In genomic region chr17:12231027-12231682, GRCh38 we compare ENCODE assay signal across 21 cellular contexts.
DNase-seq lines count a peak whose midpoint lies in the region; ATAC-seq and TF ChIP-seq lines count a peak whose summit lies in the region.
"Had no signal": no experiment of that assay in that cellular context is flagged by ENCODE, and none has a peak within 500 bp of the region (broad histone marks: within the 10 kb centered on the region; RNA-seq: fewer than 3 reads in every experiment).

No MANE protein-coding gene starts in this region.

- 73 to 80% methylated on average over 1 to 3 of the region's 3 CpGs for WGBS in transverse colon (ENCODE audit: low coverage in 1 of 2), 2 donors

- TF ChIP-seq POLR2A in transverse colon (IDR thresholded peaks at IDR 0.05): no peak

- H3K36me3 ChIP-seq in brain microvascular endothelial cell (replicated peaks) (no peaks in the 10 kb centered on the region), transverse colon (no peaks in the 10 kb centered on the region)
- H3K36me3 ChIP-seq in CD8-positive, alpha-beta T cell (ENCODE audit: insufficient read depth, low read length): no peaks in the 10 kb centered on the region
- H3K36me3 ChIP-seq: BLaER1, heart left ventricle, suprapubic skin had no signal

- peaks cover 0 to 7% (median 1%) of the 10 kb centered on the region in 4 donors for H3K4me1 ChIP-seq in transverse colon
- H3K4me1 ChIP-seq in CD8-positive, alpha-beta T cell (ENCODE audit: insufficient read depth, low read length): no peaks in the 10 kb centered on the region
- H3K4me1 ChIP-seq: suprapubic skin had no signal

- DNase-seq in HFFc6 (peak; percentile 41), brain microvascular endothelial cell (peak; percentile 14), islet precursor cell (peak; percentile 71), transverse colon (no peak), T-helper 17 cell (no peak)
- no peak for DNase-seq in CD8-positive, alpha-beta T cell
- DNase-seq: activated CD4-positive, alpha-beta T cell treated with anti-CD3 and anti-CD28 coated beads for 48 hours; GOT3; heart left ventricle; KG1; mucosa of descending colon; NCI-H1436; NCI-H2171 treated with DMSO at 0.1 percent for 48 hours; stimulated activated CD4-positive, alpha-beta T cell treated with anti-CD3 and anti-CD28 coated beads, Interleukin-4, amount 100 ng/mL, for 24 hours had no signal

- H3K9me3 Mint-ChIP-seq in HFFc6: no peaks in the 10 kb centered on the region
- no peaks in the 10 kb centered on the region for H3K9me3 Mint-ChIP-seq in CD8-positive, alpha-beta T cell

- H3K4me3 ChIP-seq in brain microvascular endothelial cell (ENCODE audit: low read depth, low read length) (no peak overlapping the region), transverse colon (no peak overlapping the region)
- no peak overlapping the region for H3K4me3 ChIP-seq in CD8-positive, alpha-beta T cell (ENCODE audit: low read depth, low read length)
- H3K4me3 ChIP-seq: BLaER1, heart left ventricle, mucosa of descending colon, skin epidermis, suprapubic skin had no signal

- H3K4me1 Mint-ChIP-seq in HFFc6 (ENCODE audit: low read depth) (peaks cover 28% of the 10 kb centered on the region), T-helper 17 cell (no peaks in the 10 kb centered on the region)
- no peaks in the 10 kb centered on the region for H3K4me1 Mint-ChIP-seq in CD8-positive, alpha-beta T cell (ENCODE audit: low read depth)

- intact Hi-C loops in transverse colon (cut with DNase I; ENCODE audit: low total_unique reads): no loop called here
- intact Hi-C loops in CD8-positive, alpha-beta T cell (cut with DNase I, micrococcal nuclease): no loop called here

- in situ Hi-C loops in brain microvascular endothelial cell (cut with HindIII; ENCODE audit: low pct_ligation_motif_present, low sequenced_read_pairs): no loop called here
- in situ Hi-C loops in transverse colon (cut with MboI; ENCODE audit: low pct_ligation_motif_present in 1 of 4, low pct_unique_long_range_greater_than_20kb in 1 of 4, low sequenced_read_pairs in 3 of 4): loop anchor here in 1 of 4 donors (25.0 kb wide), 1 partner anchor 431 kb away; the partner anchor contains the start of gene MYOCD

- CTCF ChIA-PET in CD8-positive, alpha-beta T cell (lab: Charles Lee): no interaction called here

- H3K27ac Mint-ChIP-seq in HFFc6 (no peak overlapping the region), T-helper 17 cell (no peak overlapping the region)
- no peak overlapping the region for H3K27ac Mint-ChIP-seq in CD8-positive, alpha-beta T cell

- no peaks in the 10 kb centered on the region for H3K27me3 ChIP-seq in brain microvascular endothelial cell (replicated peaks)
- H3K27me3 ChIP-seq in transverse colon: no peaks in the 10 kb centered on the region
- no peaks in the 10 kb centered on the region for H3K27me3 ChIP-seq in CD8-positive, alpha-beta T cell (ENCODE audit: insufficient read depth, low read length)
- H3K27me3 ChIP-seq: BLaER1, heart left ventricle, suprapubic skin had no signal

- no peak for ATAC-seq in CD8-positive, alpha-beta T cell
- ATAC-seq in T-helper 17 cell (no peak), HG02981 (IDR thresholded peaks at IDR 0.05; ENCODE audit: unreplicated experiment) (no peak)
- ATAC-seq: mucosa of descending colon, Panc1, SK-N-SH treated with all-trans-retinoic acid at 6 μM for 48 hours had no signal

- no peak for TF ChIP-seq EP300 in transverse colon (IDR thresholded peaks at IDR 0.05; ENCODE audit: low read depth)

- no peak for TF ChIP-seq CTCF in HFFc6 (IDR thresholded peaks at IDR 0.05)
- no peak for TF ChIP-seq CTCF in brain microvascular endothelial cell (IDR thresholded peaks at IDR 0.05; ENCODE audit: low read depth, low read length, missing control alignments)
- TF ChIP-seq CTCF in transverse colon (IDR thresholded peaks at IDR 0.05): no peak
- no peak for TF ChIP-seq CTCF in CD8-positive, alpha-beta T cell (IDR thresholded peaks at IDR 0.05)

- H3K27me3 Mint-ChIP-seq in HFFc6 (ENCODE audit: insufficient read depth) (peaks cover 7% of the 10 kb centered on the region), T-helper 17 cell (no peaks in the 10 kb centered on the region)
- H3K27me3 Mint-ChIP-seq in CD8-positive, alpha-beta T cell (ENCODE audit: low read depth): no peaks in the 10 kb centered on the region

- no peak overlapping the region for H3K27ac ChIP-seq in brain microvascular endothelial cell
- peak overlapping the region; percentile 20 to 70 (median 50) for H3K27ac ChIP-seq in transverse colon
- H3K27ac ChIP-seq in CD8-positive, alpha-beta T cell (ENCODE audit: low read depth, low read length): no peak overlapping the region
- H3K27ac ChIP-seq: BLaER1, HL-60, suprapubic skin had no signal

- H3K4me3 Mint-ChIP-seq in HFFc6: no peak overlapping the region
- H3K4me3 Mint-ChIP-seq in CD8-positive, alpha-beta T cell: no peak overlapping the region
- H3K4me3 Mint-ChIP-seq in T-helper 17 cell: no peak overlapping the region

- no peaks in the 10 kb centered on the region for H3K9me3 ChIP-seq in transverse colon
- H3K9me3 ChIP-seq in CD8-positive, alpha-beta T cell (ENCODE audit: low read length): no peaks in the 10 kb centered on the region
- H3K9me3 ChIP-seq in T-helper 17 cell (ENCODE audit: control insufficient read depth, low read length, poor library complexity, severe bottlenecking): no peaks in the 10 kb centered on the region
- H3K9me3 ChIP-seq: BLaER1, heart left ventricle, mucosa of descending colon, suprapubic skin had no signal

- POLR2A ChIA-PET in CD8-positive, alpha-beta T cell (lab: Charles Lee): no interaction called here

- H3K36me3 Mint-ChIP-seq in HFFc6 (ENCODE audit: low read depth) (no peaks in the 10 kb centered on the region), T-helper 17 cell (ENCODE audit: low read depth) (no peaks in the 10 kb centered on the region)
- H3K36me3 Mint-ChIP-seq in CD8-positive, alpha-beta T cell: no peaks in the 10 kb centered on the region

Comparison
In these comparisons a context has a peak if more than half of its experiments do, and no peak if none do; other contexts are left out.
1. DNase-seq: peak in HFFc6 (single experiment), brain microvascular endothelial cell (single experiment) and islet precursor cell (single experiment); none in transverse colon (single experiment), CD8-positive, alpha-beta T cell (0 of 7) and T-helper 17 cell (0 of 3).
2. H3K27ac ChIP-seq: peak in transverse colon (4 of 4); none in brain microvascular endothelial cell (single experiment) and CD8-positive, alpha-beta T cell (single experiment).